In the genomic region with DNA sequence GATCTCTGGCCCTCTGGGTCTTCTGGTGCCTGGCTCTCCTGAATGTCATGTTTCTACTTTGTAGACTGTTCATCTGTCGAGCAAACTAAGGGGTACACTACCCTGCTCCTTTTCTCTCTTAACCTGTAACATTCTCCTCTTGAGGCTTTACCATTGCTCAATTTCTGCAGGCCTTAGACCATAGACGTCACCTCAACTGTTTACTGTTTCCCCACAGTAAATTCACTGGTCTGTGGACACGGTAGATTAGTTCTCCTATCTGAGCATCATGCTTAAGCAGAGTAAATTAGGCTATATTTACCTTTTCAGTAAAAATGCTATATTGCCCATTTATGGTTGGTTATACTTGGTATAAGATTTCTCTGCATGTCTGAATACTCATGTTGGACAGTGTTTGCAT, we compare ENCODE assay signal across 20 cellular contexts. TPM values are rescaled to one million over a fixed set of nuclear protein-coding genes. Genes with fewer than 3 reads are reported as not detected.
A peak's percentile ranks its signal among the peaks of the same experiment; 100 is the strongest.
DNase-seq lines count a peak whose midpoint lies in the region; ATAC-seq, FAIRE-seq and TF ChIP-seq lines count a peak whose summit lies in the region.
"Had no signal": no experiment of that assay in that cellular context is flagged by ENCODE, and none has a peak within 500 bp of the region (broad histone marks: within the 10 kb centered on the region; RNA-seq: fewer than 3 reads in every experiment).

No MANE protein-coding gene starts in this region.

- H3K9me3 ChIP-seq in right lobe of liver: no peaks in the 10 kb centered on the region
- H3K9me3 ChIP-seq: A549, HAP-1 had no signal

- TF ChIP-seq CTCF in 22Rv1 (IDR thresholded peaks at IDR 0.05): no peak
- TF ChIP-seq CTCF in fibroblast of villous mesenchyme (IDR thresholded peaks at IDR 0.05; ENCODE audit: insufficient read depth, low read depth, low read length): no peak
- no peak for TF ChIP-seq CTCF in nephron progenitor cell (IDR thresholded peaks at IDR 0.05)
- no peak for TF ChIP-seq CTCF in right lobe of liver (IDR thresholded peaks at IDR 0.05)

- H3K4me1 ChIP-seq in right lobe of liver: no peaks in the 10 kb centered on the region

- intact Hi-C loops in right lobe of liver (cut with DNase I): no loop called here

- H3K36me3 Mint-ChIP-seq in nephron progenitor cell (ENCODE audit: low read depth): peaks cover 37% of the 10 kb centered on the region

- H3K27ac ChIP-seq in 22Rv1 (peak overlapping the region; percentile 35; the same call in 1 of the 2 replicates), right lobe of liver (no peak overlapping the region)

- peaks cover 0 to 4% (median 0%) of the 10 kb centered on the region in 4 donors for H3K36me3 ChIP-seq in right lobe of liver

- no peaks in the 10 kb centered on the region for H3K4me1 Mint-ChIP-seq in nephron progenitor cell

- no peaks in the 10 kb centered on the region for H3K27me3 ChIP-seq in right lobe of liver

- TF ChIP-seq POLR2A in GM12892 (IDR thresholded peaks at IDR 0.05; ENCODE audit: low read depth, low read length) (no peak), right lobe of liver (IDR thresholded peaks at IDR 0.05) (no peak)

- no peaks in the 10 kb centered on the region for H3K9me3 Mint-ChIP-seq in nephron progenitor cell

- H3K27ac Mint-ChIP-seq in nephron progenitor cell: peak overlapping the region; percentile 20

- no peaks in the 10 kb centered on the region for H3K27me3 Mint-ChIP-seq in nephron progenitor cell (ENCODE audit: low read depth, poor library complexity)

- WGBS in right lobe of liver (ENCODE audit: insufficient coverage, low coverage, low lambda C conversion rate, missing lambda C conversion rate): 96% methylated on average over 3 of the region's 3 CpGs

- ATAC-seq in HG03342 (IDR thresholded peaks at IDR 0.05; ENCODE audit: unreplicated experiment) (no peak), right lobe of liver (no peak)
- ATAC-seq: HepG2 had no signal

- H3K4me3 Mint-ChIP-seq in nephron progenitor cell: no peak overlapping the region

- no peak overlapping the region for H3K4me3 ChIP-seq in fibroblast of villous mesenchyme (ENCODE audit: low read depth, low read length)
- no peak overlapping the region for H3K4me3 ChIP-seq in right lobe of liver
- H3K4me3 ChIP-seq: A549, HAP-1 had no signal

- FAIRE-seq in GM12892 (lab: Jason Lieb, UNC) (peak; percentile 40), HTR-8/SVneo (lab: Jason Lieb, UNC) (no peak)
- FAIRE-seq: HepG2 had no signal

- no peak for DNase-seq in GM12892 (ENCODE audit: insufficient read length)
- peak; percentile 32 for DNase-seq in fibroblast of villous mesenchyme (ENCODE audit: low read depth)
- no peak for DNase-seq in nephron progenitor cell
- DNase-seq in HTR-8/SVneo (ENCODE audit: insufficient read length, low spot score): no peak
- no peak for DNase-seq in right lobe of liver
- DNase-seq: C1 segment of cervical spinal cord, GF-D8, KG1, NCI-H1417 treated with DMSO at 0.1 percent for 48 hours, NCI-H2029, NCI-H2171 treated with DMSO at 0.1 percent for 48 hours, NCI-H446 treated with DMSO at 0.1 percent for 48 hours, OCI-M1, RPMI8226, SIG-M5 had no signal

RNA-seq across cellular contexts. Expression of gene CRLS1, which starts 15.0 kb away (rescaled TPM):
- polyA plus RNA-seq in GM12892 (2012; ENCODE audit: missing spikeins): 54.3 TPM
- total RNA-seq in fibroblast of villous mesenchyme (39.6 and 61.7 TPM in 2 replicates), right lobe of liver (10 to 100 TPM; 51.4 to 81.6 (median 57.3) TPM)

RNA-seq across cellular contexts. Expression of gene MCM8, which starts 40.5 kb away (rescaled TPM):
- 20.1 TPM for polyA plus RNA-seq in GM12892 (2012; ENCODE audit: missing spikeins)
- 8.4 and 13.0 TPM in 2 replicates for total RNA-seq in fibroblast of villous mesenchyme
- total RNA-seq in right lobe of liver: 1 to 10 TPM; 1.4 to 2.5 (median 1.6) TPM

RNA-seq across cellular contexts. Expression of gene TRMT6, which starts 40.6 kb away (rescaled TPM):
- 14.6 TPM for polyA plus RNA-seq in GM12892 (2012; ENCODE audit: missing spikeins)
- total RNA-seq in fibroblast of villous mesenchyme (6.8 and 9.9 TPM in 2 replicates), right lobe of liver (1 to 10 TPM; 2.8 to 5.8 (median 4.3) TPM)
